1 cellular context compared by ENCODE assay signal in genomic region chr7:64902806-64903721, GRCh38.
TF ChIP-seq lines count a peak whose summit lies in the region.

TSS of gene ZNF273 (plus strand) at chr7:64903273. CDS start at chr7:64903318, 45 bp downstream.

TF ChIP-seq in K562, 482 proteins besides CTCF, POLR2A, EP300 and RAD21 (continued from another document):
- TF ChIP-seq CHD7 (IDR thresholded peaks at IDR 0.05; ENCODE audit: low read depth, low read length): no peak
- TF ChIP-seq ATF1 (CRISPR knock-in tag; IDR thresholded peaks at IDR 0.05): no peak
- peak; percentile 56 for TF ChIP-seq ATF1 (tag; IDR thresholded peaks at IDR 0.05)
- peak; percentile 45; the same call in 1 of the 2 replicates for TF ChIP-seq CBX1 (IDR thresholded peaks at IDR 0.05; ENCODE audit: low read depth)
- TF ChIP-seq JUND (IDR thresholded peaks at IDR 0.05; ENCODE audit: borderline replicate concordance, low read depth, low read length): peak; percentile 41; the same call in 1 of the 2 replicates
- no peak for TF ChIP-seq JUND (tag; IDR thresholded peaks at IDR 0.05; ENCODE audit: borderline replicate concordance, low read depth, low read length)
- TF ChIP-seq POLR2B (IDR thresholded peaks at IDR 0.05; ENCODE audit: low read depth, partially characterized antibody): peak; percentile 95
- TF ChIP-seq ZFX (CRISPR knock-in tag; IDR thresholded peaks at IDR 0.05): peak; percentile 88
- no peak for TF ChIP-seq FUS (optimal IDR thresholded peaks at IDR 0.05; ENCODE audit: low read depth, low read length)
- peak; percentile 47; the same call in 1 of the 2 replicates for TF ChIP-seq CREM (IDR thresholded peaks at IDR 0.05; ENCODE audit: low read depth)
- TF ChIP-seq ESRRA (IDR thresholded peaks at IDR 0.05; ENCODE audit: borderline replicate concordance, low read depth): peak; percentile 73
- peak; percentile 87; the same call in 1 of the 2 replicates for TF ChIP-seq ZNF511 (CRISPR knock-in tag; IDR thresholded peaks at IDR 0.05)
- TF ChIP-seq TAF1 (IDR thresholded peaks at IDR 0.05; ENCODE audit: control insufficient read depth, extremely low read depth, insufficient read depth, low read length, severe bottlenecking): peak; percentile 92
- no peak for TF ChIP-seq TBL1XR1 (IDR thresholded peaks at IDR 0.05; ENCODE audit: low read length in 2 of 2)
- no peak for TF ChIP-seq ZNF165 (CRISPR knock-in tag; IDR thresholded peaks at IDR 0.05; ENCODE audit: borderline replicate concordance)
- TF ChIP-seq TAF15 (IDR thresholded peaks at IDR 0.05; ENCODE audit: low read depth, low read length): no peak
- no peak for TF ChIP-seq HMGN3 (IDR thresholded peaks at IDR 0.05; ENCODE audit: borderline replicate concordance, extremely low read depth, insufficient read length, low read depth, low read length)
- TF ChIP-seq LEF1 (IDR thresholded peaks at IDR 0.05): no peak
- no peak for TF ChIP-seq MAFG (tag; conservative IDR thresholded peaks at IDR 0.05)
- TF ChIP-seq POLR2G (IDR thresholded peaks at IDR 0.05; ENCODE audit: low read depth, low read length): peak; percentile 81
- no peak for TF ChIP-seq PTTG1 (tag; IDR thresholded peaks at IDR 0.05; ENCODE audit: low read depth)
- no peak for TF ChIP-seq KLF13 (tag; IDR thresholded peaks at IDR 0.05; ENCODE audit: borderline replicate concordance, low read depth)
- TF ChIP-seq SPI1 (IDR thresholded peaks at IDR 0.05; ENCODE audit: borderline replicate concordance, low read depth, low read length): peak; percentile 57; the same call in 1 of the 2 replicates
- peak in 1 of 2 experiments; percentile 72; a peak in 1 of 4 replicates for TF ChIP-seq FOXA3 (CRISPR knock-in tag; conservative IDR thresholded peaks at IDR 0.05 in 1 of 2, IDR thresholded peaks at IDR 0.05 in 1 of 2)
- no peak for TF ChIP-seq ATF4 (CRISPR knock-in tag; IDR thresholded peaks at IDR 0.05)
- peak; percentile 64; the same call in 1 of the 2 replicates for TF ChIP-seq ATF7 (IDR thresholded peaks at IDR 0.05)
- TF ChIP-seq USF1 (CRISPR knock-in tag; IDR thresholded peaks at IDR 0.05): 0 out of 2 replicates have a peak, but pooled peaks have one; percentile 6
- TF ChIP-seq CBX3 (IDR thresholded peaks at IDR 0.05; ENCODE audit: borderline replicate concordance in 1 of 2, low read length in 2 of 2): no peak
- TF ChIP-seq TAF9B (IDR thresholded peaks at IDR 0.05; ENCODE audit: partially characterized antibody): peak; percentile 84
- no peak for TF ChIP-seq E2F4 (CRISPR knock-in tag; IDR thresholded peaks at IDR 0.05; ENCODE audit: low read depth)
- peak; percentile 20; the same call in 1 of the 2 replicates for TF ChIP-seq CTBP1 (IDR thresholded peaks at IDR 0.05; ENCODE audit: borderline replicate concordance)
- no peak for TF ChIP-seq MEIS2 (IDR thresholded peaks at IDR 0.05; ENCODE audit: partially characterized antibody)
- TF ChIP-seq PBX2 (CRISPR knock-in tag; IDR thresholded peaks at IDR 0.05; ENCODE audit: low read depth): no peak
- TF ChIP-seq PBX2 (tag; conservative IDR thresholded peaks at IDR 0.05; ENCODE audit: low read depth): peak; percentile 85
- TF ChIP-seq RHOXF2B (CRISPR knock-in tag; conservative IDR thresholded peaks at IDR 0.05): no peak
- no peak for TF ChIP-seq ETV6 (IDR thresholded peaks at IDR 0.05; ENCODE audit: borderline replicate concordance in 1 of 2, low read depth in 2 of 2, low read length in 1 of 2)
- no peak for TF ChIP-seq ETV6 (CRISPR knock-in tag; IDR thresholded peaks at IDR 0.05; ENCODE audit: borderline replicate concordance)
- TF ChIP-seq ZNF76 (CRISPR knock-in tag; IDR thresholded peaks at IDR 0.05; ENCODE audit: borderline replicate concordance): no peak
